In the genomic region with DNA sequence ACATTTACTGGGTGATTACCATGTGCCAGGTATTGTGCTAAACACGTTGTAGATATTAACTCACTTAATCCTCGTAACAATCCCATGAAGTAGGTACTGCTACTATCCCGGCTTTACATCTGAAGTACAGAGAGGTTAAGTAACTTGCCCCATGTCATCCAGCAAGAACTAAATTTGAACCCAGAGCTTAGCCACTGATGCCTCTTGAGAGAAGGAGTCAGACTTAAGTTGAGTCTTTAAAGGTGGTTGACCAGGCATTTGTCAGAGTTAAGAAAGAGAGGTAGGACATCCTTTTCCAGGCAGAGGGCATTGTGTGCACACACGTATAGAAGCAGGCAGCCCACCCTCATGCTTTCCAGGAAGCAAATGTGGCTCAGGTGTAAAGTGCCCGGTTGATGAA, we compare ENCODE assay signal across 14 cellular contexts. TPM values are rescaled to one million over a fixed set of nuclear protein-coding genes. Genes with fewer than 3 reads are reported as not detected.
A peak's percentile ranks its signal among the peaks of the same experiment; 100 is the strongest.
DNase-seq lines count a peak whose midpoint lies in the region; ATAC-seq and TF ChIP-seq lines count a peak whose summit lies in the region.
"Had no signal": no experiment of that assay in that cellular context is flagged by ENCODE, and none has a peak within 500 bp of the region (broad histone marks: within the 10 kb centered on the region; RNA-seq: fewer than 3 reads in every experiment).

No MANE protein-coding gene starts in this region.

- intact Hi-C loops in CD14-positive monocyte (cut with micrococcal nuclease) = no loop called here
- intact Hi-C loops in activated T-helper 1 cell treated with anti-CD3 and anti-CD28 coated beads, Interleukin-12 subunit alpha, Interleukin-12 subunit beta, Interleukin-2, Interleukin-4 antibody, amounts not matched to agents 30 ng/mL and 10 ng/mL and 1 ng/mL, durations not matched to agents 14 hours and 24 hours and 36 hours (cut with micrococcal nuclease) = loop anchor here (1.0 to 2.0 kb wide), 3 partner anchors 11 to 75 kb away; partner anchors contain the start of gene BST1

- H3K27ac Mint-ChIP-seq in CD14-positive monocyte = peak overlapping the region in 1 of 7 donors; percentile 76
- peak overlapping the region; percentile 92 for H3K27ac Mint-ChIP-seq in activated T-helper 1 cell treated with anti-CD3 and anti-CD28 coated beads, Interleukin-12 subunit alpha, Interleukin-12 subunit beta, Interleukin-2, Interleukin-4 antibody, amounts not matched to agents 30 ng/mL and 10 ng/mL and 1 ng/mL, durations not matched to agents 14 hours and 24 hours and 36 hours
- peak overlapping the region in 8 of 10 donors; percentile 34 to 88 (median 66) for H3K27ac Mint-ChIP-seq in naive thymus-derived CD8-positive, alpha-beta T cell
- H3K27ac Mint-ChIP-seq: HFFc6 had no signal

- POLR2A ChIA-PET in naive thymus-derived CD8-positive, alpha-beta T cell (lab: Charles Lee) = interaction anchor here (1.5 to 1.8 kb wide), 2 partner anchors 8 to 11 kb away, joined by 4 to 6 read pairs; no protein-coding TSS in a partner anchor

- 82 to 83% methylated on average over 5 of the region's 5 CpGs for WGBS in tibial nerve, 2 donors

- peaks cover 0 to 21% (median 3%) of the 10 kb centered on the region in 4 donors for H3K4me1 ChIP-seq in tibial nerve

- TF ChIP-seq CTCF in CD14-positive monocyte (IDR thresholded peaks at IDR 0.05) (no peak), GM12864 (IDR thresholded peaks at IDR 0.05; ENCODE audit: low read depth, low read length, missing control alignments) (no peak), tibial nerve (IDR thresholded peaks at IDR 0.05) (no peak)

- peaks cover 0 to 1% (median 0%) of the 10 kb centered on the region in 7 donors for H3K9me3 Mint-ChIP-seq in CD14-positive monocyte
- H3K9me3 Mint-ChIP-seq in activated T-helper 1 cell treated with anti-CD3 and anti-CD28 coated beads, Interleukin-12 subunit alpha, Interleukin-12 subunit beta, Interleukin-2, Interleukin-4 antibody, amounts not matched to agents 30 ng/mL and 10 ng/mL and 1 ng/mL, durations not matched to agents 14 hours and 24 hours and 36 hours = no peaks in the 10 kb centered on the region
- no peaks in the 10 kb centered on the region for H3K9me3 Mint-ChIP-seq in naive thymus-derived CD8-positive, alpha-beta T cell
- H3K9me3 Mint-ChIP-seq: HFFc6 had no signal

- DNase-seq in CD14-positive monocyte (ENCODE audit: low spot score) (no peak), GM12864 (ENCODE audit: low read depth) (no peak), Kasumi-1 (lab: John Stamatoyannopoulos, UW) (no peak), NCI-H526 (lab: John Stamatoyannopoulos, UW) (no peak), tibial nerve (ENCODE audit: low spot score in 2 of 2) (no peak)
- DNase-seq in activated T-helper 1 cell treated with anti-CD3 and anti-CD28 coated beads, Interleukin-12 subunit alpha, Interleukin-12 subunit beta, Interleukin-2, Interleukin-4 antibody, amounts not matched to agents 30 ng/mL and 10 ng/mL and 1 ng/mL, durations not matched to agents 14 hours and 24 hours and 36 hours (ENCODE audit: low spot score) = no peak
- no peak for DNase-seq in naive thymus-derived CD8-positive, alpha-beta T cell
- DNase-seq: COR-L47; effector CD8-positive, alpha-beta T cell; HFFc6; NCI-H2081; SW 1271 had no signal

- no peaks in the 10 kb centered on the region for H3K36me3 ChIP-seq in tibial nerve
- H3K36me3 ChIP-seq: gastroesophageal sphincter had no signal

- H3K27me3 ChIP-seq in tibial nerve = no peaks in the 10 kb centered on the region
- H3K27me3 ChIP-seq: gastroesophageal sphincter had no signal

- no peak for TF ChIP-seq EP300 in tibial nerve (IDR thresholded peaks at IDR 0.05)

- TF ChIP-seq POLR2A in tibial nerve (IDR thresholded peaks at IDR 0.05) = no peak

- H3K4me3 ChIP-seq in GM12864 (ENCODE audit: low read depth, low read length) (peak overlapping the region; percentile 76), tibial nerve (no peak overlapping the region)

- H3K9me3 ChIP-seq in tibial nerve = no peaks in the 10 kb centered on the region
- H3K9me3 ChIP-seq: gastroesophageal sphincter had no signal

- H3K4me1 Mint-ChIP-seq in CD14-positive monocyte = peaks cover 52% of the 10 kb centered on the region
- peaks cover 86% of the 10 kb centered on the region for H3K4me1 Mint-ChIP-seq in activated T-helper 1 cell treated with anti-CD3 and anti-CD28 coated beads, Interleukin-12 subunit alpha, Interleukin-12 subunit beta, Interleukin-2, Interleukin-4 antibody, amounts not matched to agents 30 ng/mL and 10 ng/mL and 1 ng/mL, durations not matched to agents 14 hours and 24 hours and 36 hours (ENCODE audit: low read depth)
- peaks cover 26 to 67% (median 52%) of the 10 kb centered on the region in 4 donors for H3K4me1 Mint-ChIP-seq in naive thymus-derived CD8-positive, alpha-beta T cell

- peak overlapping the region; percentile 95 to 98 for H3K4me3 Mint-ChIP-seq in CD14-positive monocyte
- H3K4me3 Mint-ChIP-seq in activated T-helper 1 cell treated with anti-CD3 and anti-CD28 coated beads, Interleukin-12 subunit alpha, Interleukin-12 subunit beta, Interleukin-2, Interleukin-4 antibody, amounts not matched to agents 30 ng/mL and 10 ng/mL and 1 ng/mL, durations not matched to agents 14 hours and 24 hours and 36 hours = peak overlapping the region; percentile 93
- H3K4me3 Mint-ChIP-seq in naive thymus-derived CD8-positive, alpha-beta T cell = peak overlapping the region; percentile 78 to 90 (median 88)
- H3K4me3 Mint-ChIP-seq: HFFc6 had no signal

- H3K27ac ChIP-seq in tibial nerve = peak overlapping the region in 1 of 4 donors; percentile 72

- peaks cover 15 to 26% of the 10 kb centered on the region in 2 donors for H3K36me3 Mint-ChIP-seq in CD14-positive monocyte
- peaks cover 46% of the 10 kb centered on the region for H3K36me3 Mint-ChIP-seq in activated T-helper 1 cell treated with anti-CD3 and anti-CD28 coated beads, Interleukin-12 subunit alpha, Interleukin-12 subunit beta, Interleukin-2, Interleukin-4 antibody, amounts not matched to agents 30 ng/mL and 10 ng/mL and 1 ng/mL, durations not matched to agents 14 hours and 24 hours and 36 hours (ENCODE audit: low read depth)
- peaks cover 0 to 4% (median 0%) of the 10 kb centered on the region in 3 donors for H3K36me3 Mint-ChIP-seq in naive thymus-derived CD8-positive, alpha-beta T cell

- H3K27me3 Mint-ChIP-seq in CD14-positive monocyte (ENCODE audit: low read depth in 3 of 3) = peaks cover 8 to 18% (median 8%) of the 10 kb centered on the region in 3 donors
- no peaks in the 10 kb centered on the region for H3K27me3 Mint-ChIP-seq in activated T-helper 1 cell treated with anti-CD3 and anti-CD28 coated beads, Interleukin-12 subunit alpha, Interleukin-12 subunit beta, Interleukin-2, Interleukin-4 antibody, amounts not matched to agents 30 ng/mL and 10 ng/mL and 1 ng/mL, durations not matched to agents 14 hours and 24 hours and 36 hours (ENCODE audit: insufficient read depth)
- H3K27me3 Mint-ChIP-seq in naive thymus-derived CD8-positive, alpha-beta T cell = no peaks in the 10 kb centered on the region

- no peak for ATAC-seq in naive thymus-derived CD8-positive, alpha-beta T cell
- ATAC-seq in HG03571 (IDR thresholded peaks at IDR 0.05; ENCODE audit: unreplicated experiment) = no peak

RNA-seq across cellular contexts. Expression of gene CD38, which starts 0.4 kb away (rescaled TPM):
- 1 to 10 TPM; 2.3 to 3.0 TPM for polyA plus RNA-seq in CD14-positive monocyte
- total RNA-seq in activated T-helper 1 cell treated with anti-CD3 and anti-CD28 coated beads, Interleukin-12 subunit alpha, Interleukin-12 subunit beta, Interleukin-2, Interleukin-4 antibody, amounts not matched to agents 30 ng/mL and 10 ng/mL and 1 ng/mL, durations not matched to agents 14 hours and 24 hours and 36 hours = 148 and 152 TPM in 2 replicates
- 1 to 10 TPM; 1.4 to 3.2 TPM for total RNA-seq in naive thymus-derived CD8-positive, alpha-beta T cell
- polyA plus RNA-seq in naive thymus-derived CD8-positive, alpha-beta T cell = 1 to 10 TPM; 2.0 to 7.7 (median 5.9) TPM
- total RNA-seq in tibial nerve = 10 to 100 TPM in 1 of 4 donors, 1 to 10 TPM in 3; 3.0 to 12.1 (median 6.7) TPM

Comparison
In these comparisons a context has a peak if more than half of its experiments do, and no peak if none do; other contexts are left out.
1. RNA of gene CD38, which starts 0.4 kb away (total RNA-seq): 148 to 152 TPM in activated T-helper 1 cell treated with anti-CD3 and anti-CD28 coated beads, Interleukin-12 subunit alpha, Interleukin-12 subunit beta, Interleukin-2, Interleukin-4 antibody, amounts not matched to agents 30 ng/mL and 10 ng/mL and 1 ng/mL, durations not matched to agents 14 hours and 24 hours and 36 hours; 3.0 to 12.1 TPM in tibial nerve and 1.4 to 3.2 TPM in naive thymus-derived CD8-positive, alpha-beta T cell; every median in the first group is over 10 times any median in the second.
2. Peak in every context shown above with its lines, with median percentiles within 50 percentile points of each other: H3K4me3 Mint-ChIP-seq.